8 cellular contexts compared by ENCODE assay signal in the genomic region with DNA sequence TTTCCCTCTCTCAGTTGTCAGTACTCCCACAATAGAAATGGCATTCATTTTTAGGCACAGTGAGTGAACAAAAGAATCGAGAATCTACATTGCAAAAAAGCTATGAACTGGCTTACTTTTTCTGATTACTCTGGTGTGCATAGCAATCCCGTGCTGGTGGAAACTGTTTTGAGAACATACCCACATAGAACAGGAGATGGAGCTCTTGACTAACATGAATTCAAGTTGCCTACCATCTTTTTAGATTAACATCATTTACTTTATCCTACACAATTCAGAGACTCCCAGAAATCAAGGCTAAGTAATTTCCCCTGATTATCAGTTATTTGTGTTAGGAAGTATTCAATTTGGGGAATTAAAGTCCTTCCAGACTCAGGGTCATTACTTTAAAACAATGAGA.
A peak's percentile ranks its signal among the peaks of the same experiment; 100 is the strongest.
DNase-seq lines count a peak whose midpoint lies in the region; ATAC-seq and TF ChIP-seq lines count a peak whose summit lies in the region.

No MANE protein-coding gene starts in this region.

- H3K4me1 Mint-ChIP-seq in Calu3 (ENCODE audit: low read depth, unreplicated experiment): no peaks in the 10 kb centered on the region
- peaks cover 2% of the 10 kb centered on the region for H3K4me1 Mint-ChIP-seq in activated CD4-positive, alpha-beta T cell treated with anti-CD3 and anti-CD28 coated beads for 36 hours

- H3K36me3 Mint-ChIP-seq in Calu3 (ENCODE audit: insufficient read depth, unreplicated experiment): no peaks in the 10 kb centered on the region
- no peaks in the 10 kb centered on the region for H3K36me3 Mint-ChIP-seq in activated CD4-positive, alpha-beta T cell treated with anti-CD3 and anti-CD28 coated beads for 36 hours (ENCODE audit: low read depth)

- no peak overlapping the region for H3K4me3 ChIP-seq in Panc1 (ENCODE audit: low read depth in 2 of 2, low read length in 2 of 2)

- DNase-seq in Calu3: peak; percentile 7
- DNase-seq in HCEC 1CT: peak; percentile 18
- no peak for DNase-seq in Panc1 (ENCODE audit: low read depth, low spot score)
- DNase-seq in fibroblast of gingiva (ENCODE audit: low read depth): peak; percentile 49
- DNase-seq in sciatic nerve (ENCODE audit: low spot score): no peak
- no peak for DNase-seq in epidermal melanocyte (ENCODE audit: insufficient read length, low spot score)
- DNase-seq in islet precursor cell: no peak
- no peak for DNase-seq in activated CD4-positive, alpha-beta T cell treated with anti-CD3 and anti-CD28 coated beads for 36 hours

- POLR2A ChIA-PET in Panc1 (lab: Charles Lee): no interaction called here
- POLR2A ChIA-PET in activated CD4-positive, alpha-beta T cell treated with anti-CD3 and anti-CD28 coated beads for 36 hours (lab: Charles Lee): no interaction called here

- ATAC-seq in Panc1 (no peak; the same call in 1 of the 2 replicates), sciatic nerve (peak; percentile 83)
- no peak for ATAC-seq in activated CD4-positive, alpha-beta T cell treated with anti-CD3 and anti-CD28 coated beads for 36 hours

- CTCF ChIA-PET in Calu3 (lab: Charles Lee) (interaction anchor here (1.2 to 1.4 kb wide), 3 partner anchors 575 to 903 kb away, joined by 5 to 7 read pairs (median 6); no protein-coding TSS in a partner anchor), Panc1 (lab: Charles Lee) (interaction anchor here (0.8 kb wide), 1 partner anchor 731 kb away, joined by 4 read pairs; no protein-coding TSS in a partner anchor)
- CTCF ChIA-PET in activated CD4-positive, alpha-beta T cell treated with anti-CD3 and anti-CD28 coated beads for 36 hours (lab: Charles Lee): interaction anchor here (1.1 to 2.1 kb wide), 2 partner anchors 10 to 743 kb away, joined by 3 to 5 read pairs; no protein-coding TSS in a partner anchor

- no peaks in the 10 kb centered on the region for H3K9me3 ChIP-seq in Panc1 (ENCODE audit: control insufficient read depth, insufficient read depth, low read depth, low read length)

- no peaks in the 10 kb centered on the region for H3K4me1 ChIP-seq in Panc1 (ENCODE audit: control insufficient read depth, insufficient read depth, low read length)

- BruUV-seq in Calu3 (replicated peaks; lab: Mats Ljungman, UMichigan): no TSS peak
- no TSS peak for BruUV-seq in Panc1 (replicated peaks; lab: Mats Ljungman, UMichigan)

- no peaks in the 10 kb centered on the region for H3K27me3 ChIP-seq in Panc1 (ENCODE audit: control insufficient read depth, insufficient read depth, low read length)

- TF ChIP-seq CTCF in Calu3 (IDR thresholded peaks at IDR 0.05; ENCODE audit: unreplicated experiment) (no peak), Panc1 (IDR thresholded peaks at IDR 0.05) (peak; percentile 49; the same call in 1 of the 2 replicates)

- in situ Hi-C loops in Panc1 (cut with HindIII; ENCODE audit: low pct_unique_long_range_greater_than_20kb, low sequenced_read_pairs): no loop called here

- no peaks in the 10 kb centered on the region for H3K9me3 Mint-ChIP-seq in Calu3 (ENCODE audit: low read depth, unreplicated experiment)
- no peaks in the 10 kb centered on the region for H3K9me3 Mint-ChIP-seq in activated CD4-positive, alpha-beta T cell treated with anti-CD3 and anti-CD28 coated beads for 36 hours (ENCODE audit: low read depth)

- no peak overlapping the region for H3K4me3 Mint-ChIP-seq in Calu3 (ENCODE audit: low read depth, unreplicated experiment)
- no peak overlapping the region for H3K4me3 Mint-ChIP-seq in activated CD4-positive, alpha-beta T cell treated with anti-CD3 and anti-CD28 coated beads for 36 hours

- no peak overlapping the region for H3K27ac Mint-ChIP-seq in Calu3 (ENCODE audit: unreplicated experiment)
- H3K27ac Mint-ChIP-seq in activated CD4-positive, alpha-beta T cell treated with anti-CD3 and anti-CD28 coated beads for 36 hours: no peak overlapping the region

- H3K36me3 ChIP-seq in Panc1 (ENCODE audit: control insufficient read depth, insufficient read depth, low read length): no peaks in the 10 kb centered on the region

- H3K27me3 Mint-ChIP-seq in Calu3 (ENCODE audit: unreplicated experiment): no peaks in the 10 kb centered on the region
- peaks cover 2% of the 10 kb centered on the region for H3K27me3 Mint-ChIP-seq in activated CD4-positive, alpha-beta T cell treated with anti-CD3 and anti-CD28 coated beads for 36 hours

- intact Hi-C loops in Calu3 (cut with micrococcal nuclease; ENCODE audit: unreplicated experiment) (loop anchor here (1.0 to 5.0 kb wide), 4 partner anchors 156 to 903 kb away; no protein-coding TSS in a partner anchor), Panc1 (cut with micrococcal nuclease; ENCODE audit: unreplicated experiment) (loop anchor here (2.0 to 10.0 kb wide), 2 partner anchors 731 to 899 kb away; no protein-coding TSS in a partner anchor), sciatic nerve (cut with DNase I) (no loop called here)
- intact Hi-C loops in activated CD4-positive, alpha-beta T cell treated with anti-CD3 and anti-CD28 coated beads for 36 hours (cut with DNase I, micrococcal nuclease): loop anchor here (1.0 to 10.0 kb wide), 4 partner anchors 576 to 989 kb away; no protein-coding TSS in a partner anchor

- H3K27ac ChIP-seq in Panc1 (ENCODE audit: low read length): no peak overlapping the region

Comparison
In these comparisons a context has a peak if more than half of its experiments do, and no peak if none do; other contexts are left out.
1. DNase-seq: peak in Calu3 (single experiment), HCEC 1CT (single experiment) and fibroblast of gingiva (single experiment); none in Panc1 (single experiment), sciatic nerve (single experiment), epidermal melanocyte (single experiment), islet precursor cell (single experiment) and activated CD4-positive, alpha-beta T cell treated with anti-CD3 and anti-CD28 coated beads for 36 hours (single experiment).